1 cellular context compared by ENCODE assay signal in the genomic region with DNA sequence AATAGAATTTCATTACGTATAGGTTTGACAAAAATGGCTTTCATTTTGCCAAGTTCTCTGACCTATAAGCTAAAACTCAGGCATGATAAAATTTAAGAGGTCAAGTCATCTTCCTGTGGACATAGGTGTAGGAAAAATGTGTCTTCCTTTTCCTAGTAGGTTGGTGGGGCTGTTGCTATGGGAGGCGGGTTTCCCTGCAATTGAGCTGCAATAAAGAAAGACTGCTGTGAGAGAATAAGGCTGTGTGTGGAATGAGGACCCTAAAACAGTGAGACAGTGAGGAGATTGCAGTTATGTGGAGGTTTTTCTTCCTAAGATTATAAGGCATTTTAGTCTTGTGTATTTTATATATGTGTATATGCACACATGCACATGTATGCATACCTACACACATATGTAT.
TF ChIP-seq lines count a peak whose summit lies in the region.

No MANE protein-coding gene starts in this region.

TF ChIP-seq in WTC11, 78 proteins besides CTCF, POLR2A, EP300 and RAD21 (continued from another document):
- TF ChIP-seq, protein P1, sequence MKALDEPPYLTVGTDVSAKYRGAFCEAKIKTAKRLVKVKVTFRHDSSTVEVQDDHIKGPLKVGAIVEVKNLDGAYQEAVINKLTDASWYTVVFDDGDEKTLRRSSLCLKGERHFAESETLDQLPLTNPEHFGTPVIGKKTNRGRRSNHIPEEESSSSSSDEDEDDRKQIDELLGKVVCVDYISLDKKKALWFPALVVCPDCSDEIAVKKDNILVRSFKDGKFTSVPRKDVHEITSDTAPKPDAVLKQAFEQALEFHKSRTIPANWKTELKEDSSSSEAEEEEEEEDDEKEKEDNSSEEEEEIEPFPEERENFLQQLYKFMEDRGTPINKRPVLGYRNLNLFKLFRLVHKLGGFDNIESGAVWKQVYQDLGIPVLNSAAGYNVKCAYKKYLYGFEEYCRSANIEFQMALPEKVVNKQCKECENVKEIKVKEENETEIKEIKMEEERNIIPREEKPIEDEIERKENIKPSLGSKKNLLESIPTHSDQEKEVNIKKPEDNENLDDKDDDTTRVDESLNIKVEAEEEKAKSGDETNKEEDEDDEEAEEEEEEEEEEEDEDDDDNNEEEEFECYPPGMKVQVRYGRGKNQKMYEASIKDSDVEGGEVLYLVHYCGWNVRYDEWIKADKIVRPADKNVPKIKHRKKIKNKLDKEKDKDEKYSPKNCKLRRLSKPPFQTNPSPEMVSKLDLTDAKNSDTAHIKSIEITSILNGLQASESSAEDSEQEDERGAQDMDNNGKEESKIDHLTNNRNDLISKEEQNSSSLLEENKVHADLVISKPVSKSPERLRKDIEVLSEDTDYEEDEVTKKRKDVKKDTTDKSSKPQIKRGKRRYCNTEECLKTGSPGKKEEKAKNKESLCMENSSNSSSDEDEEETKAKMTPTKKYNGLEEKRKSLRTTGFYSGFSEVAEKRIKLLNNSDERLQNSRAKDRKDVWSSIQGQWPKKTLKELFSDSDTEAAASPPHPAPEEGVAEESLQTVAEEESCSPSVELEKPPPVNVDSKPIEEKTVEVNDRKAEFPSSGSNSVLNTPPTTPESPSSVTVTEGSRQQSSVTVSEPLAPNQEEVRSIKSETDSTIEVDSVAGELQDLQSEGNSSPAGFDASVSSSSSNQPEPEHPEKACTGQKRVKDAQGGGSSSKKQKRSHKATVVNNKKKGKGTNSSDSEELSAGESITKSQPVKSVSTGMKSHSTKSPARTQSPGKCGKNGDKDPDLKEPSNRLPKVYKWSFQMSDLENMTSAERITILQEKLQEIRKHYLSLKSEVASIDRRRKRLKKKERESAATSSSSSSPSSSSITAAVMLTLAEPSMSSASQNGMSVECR (CRISPR knock-in tag; IDR thresholded peaks at IDR 0.05; ENCODE audit: borderline replicate concordance) = no peak
- no peak for TF ChIP-seq KAT7 (CRISPR knock-in tag; IDR thresholded peaks at IDR 0.05; ENCODE audit: borderline replicate concordance)
- TF ChIP-seq SP1 (CRISPR knock-in tag; conservative IDR thresholded peaks at IDR 0.05) = no peak
- no peak for TF ChIP-seq TEAD4 (CRISPR knock-in tag; IDR thresholded peaks at IDR 0.05)
- no peak for TF ChIP-seq ZNF423 (CRISPR knock-in tag; IDR thresholded peaks at IDR 0.05)
